2 cellular contexts compared by ENCODE assay signal in the genomic region with DNA sequence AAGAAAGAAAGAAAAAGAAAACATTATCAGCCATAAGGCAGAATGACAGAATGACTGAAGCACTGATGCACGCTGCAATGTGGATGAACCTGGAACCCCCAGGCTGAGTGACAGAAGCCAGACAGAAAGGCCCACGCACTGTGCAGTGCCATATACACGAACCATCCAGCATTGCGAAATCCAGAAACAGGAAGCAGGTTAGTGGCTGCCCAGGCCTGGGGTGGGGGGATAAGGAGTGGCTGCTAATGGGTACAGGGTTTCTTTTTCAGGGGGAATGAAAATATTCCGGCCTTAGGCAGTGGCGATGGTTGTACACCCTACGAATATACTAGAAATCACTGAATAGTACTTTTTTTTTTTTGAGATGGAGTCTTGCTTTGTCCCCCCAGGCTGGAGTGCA.
TF ChIP-seq lines count a peak whose summit lies in the region.

No MANE protein-coding gene starts in this region.

TF ChIP-seq in HEK293, 187 proteins besides CTCF, POLR2A, EP300 and RAD21:
- TF ChIP-seq, protein P1, sequence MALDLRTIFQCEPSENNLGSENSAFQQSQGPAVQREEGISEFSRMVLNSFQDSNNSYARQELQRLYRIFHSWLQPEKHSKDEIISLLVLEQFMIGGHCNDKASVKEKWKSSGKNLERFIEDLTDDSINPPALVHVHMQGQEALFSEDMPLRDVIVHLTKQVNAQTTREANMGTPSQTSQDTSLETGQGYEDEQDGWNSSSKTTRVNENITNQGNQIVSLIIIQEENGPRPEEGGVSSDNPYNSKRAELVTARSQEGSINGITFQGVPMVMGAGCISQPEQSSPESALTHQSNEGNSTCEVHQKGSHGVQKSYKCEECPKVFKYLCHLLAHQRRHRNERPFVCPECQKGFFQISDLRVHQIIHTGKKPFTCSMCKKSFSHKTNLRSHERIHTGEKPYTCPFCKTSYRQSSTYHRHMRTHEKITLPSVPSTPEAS (tag by site-specific recombination; IDR thresholded peaks at IDR 0.05) = no peak
- TF ChIP-seq, protein P2, sequence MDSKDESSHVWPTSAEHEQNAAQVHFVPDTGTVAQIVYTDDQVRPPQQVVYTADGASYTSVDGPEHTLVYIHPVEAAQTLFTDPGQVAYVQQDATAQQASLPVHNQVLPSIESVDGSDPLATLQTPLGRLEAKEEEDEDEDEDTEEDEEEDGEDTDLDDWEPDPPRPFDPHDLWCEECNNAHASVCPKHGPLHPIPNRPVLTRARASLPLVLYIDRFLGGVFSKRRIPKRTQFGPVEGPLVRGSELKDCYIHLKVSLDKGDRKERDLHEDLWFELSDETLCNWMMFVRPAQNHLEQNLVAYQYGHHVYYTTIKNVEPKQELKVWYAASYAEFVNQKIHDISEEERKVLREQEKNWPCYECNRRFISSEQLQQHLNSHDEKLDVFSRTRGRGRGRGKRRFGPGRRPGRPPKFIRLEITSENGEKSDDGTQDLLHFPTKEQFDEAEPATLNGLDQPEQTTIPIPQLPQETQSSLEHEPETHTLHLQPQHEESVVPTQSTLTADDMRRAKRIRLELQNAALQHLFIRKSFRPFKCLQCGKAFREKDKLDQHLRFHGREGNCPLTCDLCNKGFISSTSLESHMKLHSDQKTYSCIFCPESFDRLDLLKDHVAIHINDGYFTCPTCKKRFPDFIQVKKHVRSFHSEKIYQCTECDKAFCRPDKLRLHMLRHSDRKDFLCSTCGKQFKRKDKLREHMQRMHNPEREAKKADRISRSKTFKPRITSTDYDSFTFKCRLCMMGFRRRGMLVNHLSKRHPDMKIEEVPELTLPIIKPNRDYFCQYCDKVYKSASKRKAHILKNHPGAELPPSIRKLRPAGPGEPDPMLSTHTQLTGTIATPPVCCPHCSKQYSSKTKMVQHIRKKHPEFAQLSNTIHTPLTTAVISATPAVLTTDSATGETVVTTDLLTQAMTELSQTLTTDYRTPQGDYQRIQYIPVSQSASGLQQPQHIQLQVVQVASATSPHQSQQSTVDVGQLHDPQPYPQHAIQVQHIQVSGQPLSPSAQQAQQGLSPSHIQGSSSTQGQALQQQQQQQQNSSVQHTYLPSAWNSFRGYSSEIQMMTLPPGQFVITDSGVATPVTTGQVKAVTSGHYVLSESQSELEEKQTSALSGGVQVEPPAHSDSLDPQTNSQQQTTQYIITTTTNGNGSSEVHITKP (tag by site-specific recombination; IDR thresholded peaks at IDR 0.05) = peak; percentile 80

TF ChIP-seq in H1, 55 proteins besides CTCF, POLR2A, EP300 and RAD21:
- TF ChIP-seq CEBPB (IDR thresholded peaks at IDR 0.05; ENCODE audit: low read depth, low read length) (peak; percentile 61; the same call in 1 of the 2 replicates), JUND (IDR thresholded peaks at IDR 0.05; ENCODE audit: low read length) (no peak), CBX5 (IDR thresholded peaks at IDR 0.05; ENCODE audit: low read depth, low read length) (no peak), SRF (IDR thresholded peaks at IDR 0.05; ENCODE audit: low read depth, low read length) (no peak)
